In the genomic region with DNA sequence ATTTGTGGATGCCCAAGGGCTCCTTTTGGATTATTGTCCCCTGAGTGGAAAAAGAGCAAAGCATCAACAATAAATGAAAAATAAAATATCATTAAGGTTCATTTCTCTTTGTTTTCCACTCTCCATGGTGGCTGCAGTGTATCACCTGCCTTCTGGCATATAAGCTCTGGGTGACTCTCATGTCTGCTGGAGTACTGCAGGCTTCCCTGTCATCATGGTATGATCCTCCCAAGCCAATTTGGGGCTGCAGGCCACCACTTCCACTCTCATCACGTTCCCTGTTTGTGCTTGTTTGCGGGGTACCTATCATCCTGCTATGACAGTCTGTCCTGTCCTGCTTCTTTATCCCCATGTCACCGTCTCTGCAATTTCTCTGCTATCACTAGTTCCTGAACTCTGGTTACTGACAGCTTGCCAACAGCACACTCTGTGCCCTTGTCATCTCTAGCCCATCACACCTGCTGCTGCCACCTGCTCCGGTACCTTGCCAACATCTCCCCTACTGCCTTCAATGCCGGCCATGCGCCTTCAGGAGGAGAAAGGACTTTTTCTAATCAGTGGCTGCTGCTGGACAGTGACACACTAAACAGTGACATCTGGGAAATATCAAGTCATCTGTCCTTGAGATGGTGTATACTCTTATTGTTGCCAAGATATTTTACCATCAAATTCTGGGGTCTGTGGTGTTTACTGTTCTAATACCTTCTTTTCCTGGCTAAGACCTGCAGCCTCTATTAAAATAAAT, we compare ENCODE assay signal across 29 cellular contexts. TPM values are rescaled to one million over a fixed set of nuclear protein-coding genes. Genes with fewer than 3 reads are reported as not detected.
A peak's percentile ranks its signal among the peaks of the same experiment; 100 is the strongest.
DNase-seq lines count a peak whose midpoint lies in the region; ATAC-seq, FAIRE-seq and TF ChIP-seq lines count a peak whose summit lies in the region.
"Had no signal": no experiment of that assay in that cellular context is flagged by ENCODE, and none has a peak within 500 bp of the region (broad histone marks: within the 10 kb centered on the region; RNA-seq: fewer than 3 reads in every experiment).

No MANE protein-coding gene starts in this region.

- no peak overlapping the region for H3K27ac Mint-ChIP-seq in activated naive CD8-positive, alpha-beta T cell treated with anti-CD3 and anti-CD28 coated beads for 36 hours
- no peak overlapping the region for H3K27ac Mint-ChIP-seq in activated naive CD4-positive, alpha-beta T cell treated with anti-CD3 and anti-CD28 coated beads, Interleukin-2, amount 50 U/mL, for 72 hours
- H3K27ac Mint-ChIP-seq: activated CD4-positive, alpha-beta T cell treated with anti-CD3 and anti-CD28 coated beads for 36 hours; activated naive CD8-positive, alpha-beta T cell treated with anti-CD3 and anti-CD28 coated beads, Interleukin-2, amount 10 ng/mL, durations not matched to agents 7 days and 5 days; CD4-positive, alpha-beta T cell had no signal

- no peaks in the 10 kb centered on the region for H3K27me3 ChIP-seq in K562 (ENCODE audit: control insufficient read depth in 2 of 2, insufficient read depth in 2 of 2, low read length in 2 of 2)
- H3K27me3 ChIP-seq: upper lobe of left lung had no signal

- no peaks in the 10 kb centered on the region for H3K9me1 ChIP-seq in K562 (ENCODE audit: control insufficient read depth, insufficient read depth, low read length)

- WGBS in K562 (ENCODE audit: insufficient coverage, low coverage, missing lambda C conversion rate): 28% methylated on average over 6 of the region's 6 CpGs

- TF ChIP-seq CTCF in K562 (IDR thresholded peaks at IDR 0.05 in 2 of 3, conservative IDR thresholded peaks at IDR 0.05 in 1 of 3; ENCODE audit: insufficient read depth in 2 of 3, low read depth in 1 of 3, low read length in 3 of 3): no peak

- H2AFZ ChIP-seq in K562 (ENCODE audit: low read depth, low read length): peak overlapping the region; percentile 28
- H2AFZ ChIP-seq: hepatocyte had no signal

- BruUV-seq in K562 (replicated peaks; lab: Mats Ljungman, UMichigan): no TSS peak

- peaks cover 15% of the 10 kb centered on the region for H3K27me3 Mint-ChIP-seq in activated naive CD8-positive, alpha-beta T cell treated with anti-CD3 and anti-CD28 coated beads for 36 hours

- intact Hi-C loops in K562 (cut with micrococcal nuclease): no loop called here

- H3K9me3 ChIP-seq in K562 (replicated peaks; ENCODE audit: control insufficient read depth, insufficient read depth, low read depth, low read length): no peaks in the 10 kb centered on the region
- H3K9me3 ChIP-seq: A549, gastrocnemius medialis, spleen, upper lobe of left lung had no signal

- H3K4me3 Mint-ChIP-seq in activated naive CD8-positive, alpha-beta T cell treated with anti-CD3 and anti-CD28 coated beads for 36 hours: no peak overlapping the region
- H3K4me3 Mint-ChIP-seq: activated CD4-positive, alpha-beta T cell treated with anti-CD3 and anti-CD28 coated beads for 36 hours; activated naive CD8-positive, alpha-beta T cell treated with anti-CD3 and anti-CD28 coated beads, Interleukin-2, amount 10 ng/mL, durations not matched to agents 7 days and 5 days; CD4-positive, alpha-beta T cell; neural crest cell had no signal

- no peak overlapping the region for H3K4me3 ChIP-seq in K562
- H3K4me3 ChIP-seq: A549, gastrocnemius medialis, hepatocyte, spleen, upper lobe of left lung had no signal

- no peaks in the 10 kb centered on the region for H3K79me2 ChIP-seq in K562 (ENCODE audit: control insufficient read depth, insufficient read depth, low read length)
- H3K79me2 ChIP-seq: hepatocyte had no signal

- POLR2A ChIA-PET in K562 (lab: Yijun Ruan, JAX): no interaction called here

- ATAC-seq in K562 (peak; percentile 40; the same call in 1 of the 3 replicates), GM19395 (IDR thresholded peaks at IDR 0.05; ENCODE audit: unreplicated experiment) (no peak)
- ATAC-seq in activated naive CD4-positive, alpha-beta T cell treated with anti-CD3 and anti-CD28 coated beads, Interleukin-2, amount 50 U/mL, for 72 hours: no peak
- ATAC-seq: A549; activated CD4-positive, alpha-beta T cell treated with anti-CD3 and anti-CD28 coated beads for 36 hours; gastrocnemius medialis; right cardiac atrium had no signal

- TF ChIP-seq POLR2A in K562 (conservative IDR thresholded peaks at IDR 0.05): no peak

- no peaks in the 10 kb centered on the region for H4K20me1 ChIP-seq in K562 (replicated peaks; ENCODE audit: control insufficient read depth, insufficient read depth, low read length)

- no peak for TF ChIP-seq RAD21 in K562 (CRISPR knock-in tag; conservative IDR thresholded peaks at IDR 0.05 in 1 of 2, IDR thresholded peaks at IDR 0.05 in 1 of 2)

- H3K4me2 ChIP-seq in K562 (ENCODE audit: insufficient read depth, low read length): no peak overlapping the region
- H3K4me2 ChIP-seq: A549, hepatocyte had no signal

- peaks cover 0 to 2% of the 10 kb centered on the region in 2 experiments; a peak in 2 of 5 replicates for H3K4me1 ChIP-seq in K562 (replicated peaks in 1 of 2; ENCODE audit: control insufficient read depth in 2 of 2, insufficient read depth in 2 of 2, low read length in 2 of 2)
- H3K4me1 ChIP-seq: A549, gastrocnemius medialis, spleen, upper lobe of left lung had no signal

- in situ Hi-C loops in K562 (cut with MboI): no loop called here

- FAIRE-seq in K562 (lab: Jason Lieb, UNC): no peak
- FAIRE-seq: A549, astrocyte had no signal

- TF ChIP-seq EP300 in K562 (IDR thresholded peaks at IDR 0.05; ENCODE audit: low read length): no peak

- no peaks in the 10 kb centered on the region for H3K36me3 ChIP-seq in K562 (ENCODE audit: control insufficient read depth, insufficient read depth, low read length)
- H3K36me3 ChIP-seq: gastrocnemius medialis, spleen, upper lobe of left lung had no signal

- CTCF ChIA-PET in K562 (lab: Yijun Ruan, JAX; ENCODE audit: low intra/inter-chr PET ratio): no interaction called here

- peak overlapping the region in 1 of 2 experiments; percentile 18; a peak in 1 of 4 replicates for H3K9ac ChIP-seq in K562 (ENCODE audit: insufficient read depth in 1 of 2, low read depth in 2 of 2, low read length in 2 of 2)

- DNase-seq in NCI-H510A (lab: John Stamatoyannopoulos, UW) (peak; percentile 0), NCI-H510A treated with DMSO at 0.1 percent for 48 hours (lab: John Stamatoyannopoulos, UW) (no peak), NCI-H1105 (lab: John Stamatoyannopoulos, UW) (peak; percentile 71), NCI-H2107 treated with DMSO at 0.1 percent for 48 hours (lab: John Stamatoyannopoulos, UW; ENCODE audit: unreplicated experiment) (peak; percentile 48), K562 (ENCODE audit: extremely low read depth in 1 of 4, low spot score in 3 of 4) (no peak)
- no peak for DNase-seq in activated naive CD8-positive, alpha-beta T cell treated with anti-CD3 and anti-CD28 coated beads for 36 hours
- no peak for DNase-seq in activated naive CD4-positive, alpha-beta T cell treated with anti-CD3 and anti-CD28 coated beads, Interleukin-2, amount 50 U/mL, for 72 hours (ENCODE audit: low spot score in 2 of 2)
- DNase-seq: activated CD4-positive, alpha-beta T cell treated with anti-CD3 and anti-CD28 coated beads for 36 hours; activated effector memory CD4-positive, alpha-beta T cell treated with Interleukin-2 at 50 U/mL for 16 hours; activated naive CD8-positive, alpha-beta T cell treated with anti-CD3 and anti-CD28 coated beads, Interleukin-2, amount 10 ng/mL, durations not matched to agents 7 days and 5 days; activated T-cell treated with anti-CD3 and anti-CD28 coated beads for 4 hours; AML-193; CD4-positive, alpha-beta T cell; DND-41; gastrocnemius medialis; HCEC 1CT; mesenchymal stem cell; NCI-H187; NCI-H524 treated with DMSO at 0.1 percent for 48 hours; right cardiac atrium; spleen; stimulated activated CD4-positive, alpha-beta T cell treated with anti-CD3 and anti-CD28 coated beads, Interleukin-2, amount 100 ng/mL, for 48 hours; T-helper 2 cell; upper lobe of left lung had no signal

- H3K27ac ChIP-seq in K562 (ENCODE audit: extremely low read depth, low read depth, low read length): no peak overlapping the region
- H3K27ac ChIP-seq: A549, gastrocnemius medialis, hepatocyte, spleen, upper lobe of left lung had no signal

- no peaks in the 10 kb centered on the region for H3K9me3 Mint-ChIP-seq in activated naive CD8-positive, alpha-beta T cell treated with anti-CD3 and anti-CD28 coated beads for 36 hours
- no peaks in the 10 kb centered on the region for H3K9me3 Mint-ChIP-seq in activated naive CD4-positive, alpha-beta T cell treated with anti-CD3 and anti-CD28 coated beads, Interleukin-2, amount 50 U/mL, for 72 hours
- H3K9me3 Mint-ChIP-seq: activated naive CD8-positive, alpha-beta T cell treated with anti-CD3 and anti-CD28 coated beads, Interleukin-2, amount 10 ng/mL, durations not matched to agents 7 days and 5 days; CD4-positive, alpha-beta T cell; neural crest cell had no signal

- no peaks in the 10 kb centered on the region for H3K4me1 Mint-ChIP-seq in activated naive CD8-positive, alpha-beta T cell treated with anti-CD3 and anti-CD28 coated beads for 36 hours
- H3K4me1 Mint-ChIP-seq: activated CD4-positive, alpha-beta T cell treated with anti-CD3 and anti-CD28 coated beads for 36 hours; activated naive CD8-positive, alpha-beta T cell treated with anti-CD3 and anti-CD28 coated beads, Interleukin-2, amount 10 ng/mL, durations not matched to agents 7 days and 5 days; neural crest cell had no signal

- H3K36me3 Mint-ChIP-seq in activated naive CD8-positive, alpha-beta T cell treated with anti-CD3 and anti-CD28 coated beads for 36 hours: no peaks in the 10 kb centered on the region
- no peaks in the 10 kb centered on the region for H3K36me3 Mint-ChIP-seq in activated naive CD4-positive, alpha-beta T cell treated with anti-CD3 and anti-CD28 coated beads, Interleukin-2, amount 50 U/mL, for 72 hours
- H3K36me3 Mint-ChIP-seq: activated naive CD8-positive, alpha-beta T cell treated with anti-CD3 and anti-CD28 coated beads, Interleukin-2, amount 10 ng/mL, durations not matched to agents 7 days and 5 days had no signal

RNA-seq across cellular contexts. Expression of gene FGF5, which starts 23.0 kb away (rescaled TPM):
- 3.0 and 3.2 TPM in 2 replicates for total RNA-seq in K562 (2011; cell fraction: chromatin; rRNA removed; ENCODE audit: low replicate concordance)
- total RNA-seq in K562 (2011; cell fraction: nucleolus; rRNA removed): 2.0 and 3.2 TPM in 2 replicates
- total RNA-seq in K562 (2011; cell fraction: nucleoplasm; rRNA removed): 3.2 and 6.8 TPM in 2 replicates
- total RNA-seq in K562 (2014; rRNA removed) (0.37 and 0.41 TPM in 2 replicates), K562 (2014; rRNA removed; fragmentation: Illumina TruSeq; extraction: Trizol) (1.1 and 1.4 TPM in 2 replicates), K562 (2015; rRNA removed; fragmentation: Illumina TruSeq; extraction: Trizol) (0.68 and 0.76 TPM in 2 replicates), K562 (2021) (2.0 and 2.7 TPM in 2 replicates)
- polyA plus RNA-seq in K562 (2011; rRNA removed) (2.2 and 2.7 TPM in 2 replicates), K562 (2014; fragmentation: Illumina TruSeq; extraction: Trizol) (1.4 TPM in 2 replicates), K562 (2014; fragmentation: Nextera tagmentation; extraction: Ambion mirVana) (under 1 TPM; 0.38 to 0.61 TPM), K562 (2014; rRNA removed) (1.1 and 1.2 TPM in 2 replicates)
- 1.3 and 3.6 TPM in 2 replicates for polyA plus RNA-seq in K562 (2011; cell fraction: cytosol; rRNA removed)
- 0.93 and 2.8 TPM in 2 replicates for polyA plus RNA-seq in K562 (2011; cell fraction: nucleus; rRNA removed)
- polyA plus RNA-seq in K562 (2012): 1.2 and 2.4 TPM in 2 replicates
- polyA minus RNA-seq in K562 (2011; rRNA and poly(A)+ RNA removed): 2.2 and 2.5 TPM in 2 replicates
- 1.7 and 4.0 TPM in 2 replicates for polyA minus RNA-seq in K562 (2011; cell fraction: cytosol; rRNA and poly(A)+ RNA removed)
- polyA minus RNA-seq in K562 (2011; cell fraction: nucleus; rRNA and poly(A)+ RNA removed): 3.9 and 6.6 TPM in 2 replicates
- total RNA-seq in activated naive CD8-positive, alpha-beta T cell treated with anti-CD3 and anti-CD28 coated beads for 36 hours: not detected
- total RNA-seq in activated naive CD4-positive, alpha-beta T cell treated with anti-CD3 and anti-CD28 coated beads, Interleukin-2, amount 50 U/mL, for 72 hours: not detected
- total RNA-seq: activated CD4-positive, alpha-beta T cell treated with anti-CD3 and anti-CD28 coated beads for 36 hours; activated naive CD8-positive, alpha-beta T cell treated with anti-CD3 and anti-CD28 coated beads, Interleukin-2, amount 10 ng/mL, durations not matched to agents 7 days and 5 days; gastrocnemius medialis; hepatocyte; neural crest cell; right cardiac atrium; upper lobe of left lung had no signal
- polyA plus RNA-seq: right cardiac atrium, spleen had no signal

RNA-seq across cellular contexts. Expression of gene PRDM8, which starts 46.1 kb away (rescaled TPM):
- not detected in 2 replicates for total RNA-seq in K562 (2011; cell fraction: chromatin; rRNA removed; ENCODE audit: low replicate concordance)
- total RNA-seq in K562 (2011; cell fraction: nucleolus; rRNA removed): not detected in 2 replicates
- total RNA-seq in K562 (2011; cell fraction: nucleoplasm; rRNA removed): not detected in 2 replicates
- total RNA-seq in K562 (2014; rRNA removed) (not detected in 2 replicates), K562 (2014; rRNA removed; fragmentation: Illumina TruSeq; extraction: Trizol) (not detected in 2 replicates), K562 (2015; rRNA removed; fragmentation: Illumina TruSeq; extraction: Trizol) (not detected in 2 replicates), K562 (2021) (0.07 and 0.40 TPM in 2 replicates)
- polyA plus RNA-seq in K562 (2011; rRNA removed) (not detected in 2 replicates), K562 (2014; fragmentation: Illumina TruSeq; extraction: Trizol) (not detected in 2 replicates), K562 (2014; fragmentation: Nextera tagmentation; extraction: Ambion mirVana) (not detected), K562 (2014; rRNA removed) (not detected in 2 replicates)
- polyA plus RNA-seq in K562 (2011; cell fraction: cytosol; rRNA removed): not detected in 2 replicates
- not detected in 2 replicates for polyA plus RNA-seq in K562 (2011; cell fraction: nucleus; rRNA removed)
- polyA plus RNA-seq in K562 (2012): not detected in 2 replicates
- not detected in 2 replicates for polyA minus RNA-seq in K562 (2011; rRNA and poly(A)+ RNA removed)
- polyA minus RNA-seq in K562 (2011; cell fraction: cytosol; rRNA and poly(A)+ RNA removed): not detected in 2 replicates
- not detected in 2 replicates for polyA minus RNA-seq in K562 (2011; cell fraction: nucleus; rRNA and poly(A)+ RNA removed)
- 1 to 10 TPM; 1.3 to 2.3 TPM for total RNA-seq in activated naive CD8-positive, alpha-beta T cell treated with anti-CD3 and anti-CD28 coated beads for 36 hours
- total RNA-seq in activated naive CD4-positive, alpha-beta T cell treated with anti-CD3 and anti-CD28 coated beads, Interleukin-2, amount 50 U/mL, for 72 hours: 1 to 10 TPM in 1 of 2 donors, under 1 TPM in 1; 0.56 to 3.8 TPM

Comparison
In these comparisons a context has a peak if more than half of its experiments do, and no peak if none do; other contexts are left out.
1. DNase-seq: peak in NCI-H510A (single experiment), NCI-H1105 (single experiment) and NCI-H2107 treated with DMSO at 0.1 percent for 48 hours (single experiment); none in NCI-H510A treated with DMSO at 0.1 percent for 48 hours (single experiment), K562 (0 of 4), activated naive CD8-positive, alpha-beta T cell treated with anti-CD3 and anti-CD28 coated beads for 36 hours (single experiment) and activated naive CD4-positive, alpha-beta T cell treated with anti-CD3 and anti-CD28 coated beads, Interleukin-2, amount 50 U/mL, for 72 hours (0 of 2).